ENCODE assay signal across 9 cellular contexts in genomic region chr7:90246184-90246583, GRCh38. TPM values are rescaled to one million over a fixed set of nuclear protein-coding genes. Genes with fewer than 3 reads are reported as not detected.
DNase-seq lines count a peak whose midpoint lies in the region; ATAC-seq and TF ChIP-seq lines count a peak whose summit lies in the region.
"Had no signal": no experiment of that assay in that cellular context is flagged by ENCODE, and none has a peak within 500 bp of the region (broad histone marks: within the 10 kb centered on the region; RNA-seq: fewer than 3 reads in every experiment).

No MANE protein-coding gene starts in this region.

- WGBS in esophagus squamous epithelium, 2 donors: 21 to 39% methylated on average over 7 to 8 of the region's 9 CpGs

- peak overlapping the region in 3 of 4 donors; percentile 74 to 82 (median 75) for H3K27ac ChIP-seq in esophagus squamous epithelium
- H3K27ac ChIP-seq: SJSA1 had no signal

- H3K27ac Mint-ChIP-seq in nephron progenitor cell: no peak overlapping the region

- no peaks in the 10 kb centered on the region for H3K36me3 Mint-ChIP-seq in nephron progenitor cell (ENCODE audit: low read depth)

- TF ChIP-seq POLR2A in esophagus squamous epithelium (IDR thresholded peaks at IDR 0.05): no peak

- ATAC-seq in GM21825 (IDR thresholded peaks at IDR 0.05; ENCODE audit: unreplicated experiment) (no peak), HG02840 (IDR thresholded peaks at IDR 0.05; ENCODE audit: low FRiP score, unreplicated experiment) (no peak)

- H3K4me1 Mint-ChIP-seq in nephron progenitor cell: peaks cover 30% of the 10 kb centered on the region

- peaks cover 31% of the 10 kb centered on the region for H3K27me3 ChIP-seq in NT2/D1 (ENCODE audit: insufficient read depth, insufficient read length)
- no peaks in the 10 kb centered on the region for H3K27me3 ChIP-seq in esophagus squamous epithelium

- no peaks in the 10 kb centered on the region for H3K9me3 Mint-ChIP-seq in nephron progenitor cell

- H3K27me3 Mint-ChIP-seq in nephron progenitor cell (ENCODE audit: low read depth, poor library complexity): peaks cover 26% of the 10 kb centered on the region

- intact Hi-C loops in esophagus squamous epithelium (cut with DNase I): loop anchor here (10.0 kb wide), 1 partner anchor 91 kb away; the partner anchor contains the start of gene STEAP1

- H3K4me3 ChIP-seq in AG09309 (ENCODE audit: control insufficient read depth, low read depth, low read length) (peak overlapping the region; percentile 96; the same call in 1 of the 2 replicates), NT2/D1 (ENCODE audit: insufficient read length, low read depth) (peak overlapping the region; percentile 61), esophagus squamous epithelium (peak overlapping the region in 3 of 4 donors; percentile 78 to 96 (median 82))

- H3K9ac ChIP-seq in NT2/D1 (ENCODE audit: insufficient read length, low read depth): no peak overlapping the region

- DNase-seq in AG09309 (ENCODE audit: low read depth): no peak
- DNase-seq in NT2/D1 (ENCODE audit: low read depth, low spot score): no peak
- DNase-seq in esophagus squamous epithelium (lab: John Stamatoyannopoulos, UW): no peak
- DNase-seq in nephron progenitor cell: peak; percentile 26
- DNase-seq in NCI-H69 (lab: John Stamatoyannopoulos, UW): no peak
- no peak for DNase-seq in stimulated activated naive CD4-positive, alpha-beta T cell (lab: John Stamatoyannopoulos, UW)

- H3K4me3 Mint-ChIP-seq in nephron progenitor cell: peak overlapping the region; percentile 92

- TF ChIP-seq CTCF in AG09309 (IDR thresholded peaks at IDR 0.05; ENCODE audit: control insufficient read depth, insufficient read depth, low read depth, low read length, missing control alignments) (no peak), esophagus squamous epithelium (IDR thresholded peaks at IDR 0.05) (no peak), nephron progenitor cell (IDR thresholded peaks at IDR 0.05) (no peak)

- H3K9me3 ChIP-seq in NT2/D1 (ENCODE audit: insufficient read depth, low read length) (no peaks in the 10 kb centered on the region), esophagus squamous epithelium (no peaks in the 10 kb centered on the region)
- H3K9me3 ChIP-seq: SJSA1 had no signal

- H3K36me3 ChIP-seq in NT2/D1 (ENCODE audit: insufficient read depth, insufficient read length, low read length) (no peaks in the 10 kb centered on the region), esophagus squamous epithelium (no peaks in the 10 kb centered on the region)
- H3K36me3 ChIP-seq: SJSA1 had no signal

- H3K4me1 ChIP-seq in NT2/D1 (ENCODE audit: insufficient read depth, insufficient read length): no peaks in the 10 kb centered on the region
- peaks cover 0 to 39% (median 8%) of the 10 kb centered on the region in 3 donors for H3K4me1 ChIP-seq in esophagus squamous epithelium

RNA-seq across cellular contexts. Expression of gene CFAP69, which starts 1.2 kb away (rescaled TPM):
- 1 to 10 TPM; 1.8 to 9.0 (median 2.0) TPM for total RNA-seq in esophagus squamous epithelium

RNA-seq across cellular contexts. Expression of gene STEAP2, which starts 34.6 kb away (rescaled TPM):
- total RNA-seq in esophagus squamous epithelium: 10 to 100 TPM in 1 of 4 donors, 1 to 10 TPM in 3; 3.1 to 15.4 (median 7.0) TPM
